Comparison of ENCODE assay signal across 21 cellular contexts in the genomic region with DNA sequence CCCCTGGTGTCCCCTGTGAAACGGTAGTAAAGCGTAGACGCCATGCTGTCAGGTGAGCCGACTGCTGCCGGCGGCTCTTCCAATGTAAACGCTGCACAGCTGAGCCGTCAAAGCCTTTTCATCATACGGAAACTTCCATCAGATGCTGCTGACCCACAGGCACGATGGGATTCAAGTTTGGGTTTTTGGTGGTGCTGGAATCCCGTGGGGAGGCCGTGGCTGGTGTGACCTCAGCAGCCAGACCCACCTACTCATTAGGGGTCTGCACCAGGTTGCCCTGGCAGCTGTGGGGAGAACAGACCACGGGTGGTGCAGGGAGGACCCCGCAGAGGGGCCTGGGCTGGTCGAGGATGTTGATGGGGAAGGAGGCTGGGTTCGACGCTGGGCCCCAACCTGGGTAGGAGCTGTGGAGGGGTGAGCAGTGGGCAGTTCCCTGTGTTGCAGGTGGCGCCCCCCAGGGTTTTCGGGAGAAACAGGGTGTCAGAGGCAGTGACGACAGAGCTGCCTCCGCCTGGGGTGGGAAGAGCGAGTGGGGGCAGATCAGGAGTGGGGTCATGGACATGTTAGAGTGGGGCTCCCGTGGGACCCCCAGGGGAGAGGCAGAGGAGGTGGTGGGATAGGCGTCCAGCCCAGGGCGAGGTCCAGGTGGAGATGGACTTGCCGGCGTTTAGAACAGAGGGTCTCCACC. TPM values are rescaled to one million over a fixed set of nuclear protein-coding genes. Genes with fewer than 3 reads are reported as not detected.
DNase-seq lines count a peak whose midpoint lies in the region; ATAC-seq, FAIRE-seq and TF ChIP-seq lines count a peak whose summit lies in the region.
"Had no signal": no experiment of that assay in that cellular context is flagged by ENCODE, and none has a peak within 500 bp of the region (broad histone marks: within the 10 kb centered on the region; RNA-seq: fewer than 3 reads in every experiment).

No MANE protein-coding gene starts in this region.

- no peak overlapping the region for H2BK5ac ChIP-seq in H9 (ENCODE audit: insufficient read length, low read length)

- H4K20me1 ChIP-seq in H9 (ENCODE audit: control insufficient read depth, insufficient read depth, insufficient read length) (no peaks in the 10 kb centered on the region), GM12878 (ENCODE audit: control insufficient read depth, insufficient read depth) (no peaks in the 10 kb centered on the region), osteoblast (ENCODE audit: insufficient read depth, low read length) (peaks cover 3% of the 10 kb centered on the region)

- peaks cover 8% of the 10 kb centered on the region for H3K27me3 Mint-ChIP-seq in H9 (ENCODE audit: low read depth)

- H2AFZ ChIP-seq in H9 (ENCODE audit: low read length), result no peak overlapping the region
- H2AFZ ChIP-seq in GM12878 (ENCODE audit: control insufficient read depth, low read depth, low read length), result no peak overlapping the region
- no peak overlapping the region for H2AFZ ChIP-seq in osteoblast (ENCODE audit: low read length)

- no peak for TF ChIP-seq EP300 in GM12878 (IDR thresholded peaks at IDR 0.05; ENCODE audit: borderline replicate concordance in 1 of 2, control insufficient read depth in 1 of 2, low read depth in 2 of 2, low read length in 2 of 2)

- H3K9ac ChIP-seq in H9 (ENCODE audit: extremely low read depth, insufficient read length, low read length) (no peak overlapping the region), GM12878 (ENCODE audit: control insufficient read depth, insufficient read depth, low read length) (no peak overlapping the region)

- no peaks in the 10 kb centered on the region for H3K79me1 ChIP-seq in H9 (ENCODE audit: insufficient read depth, low read depth, low read length, poor library complexity, severe bottlenecking)

- H3K4me2 ChIP-seq in H9 (ENCODE audit: insufficient read depth, insufficient read length, low read length), result no peak overlapping the region
- H3K4me2 ChIP-seq in GM12878 (ENCODE audit: control insufficient read depth, insufficient read depth), result no peak overlapping the region
- H3K4me2 ChIP-seq in osteoblast (ENCODE audit: insufficient read depth, low read length), result no peak overlapping the region

- H3K23me2 ChIP-seq in H9 (ENCODE audit: insufficient read length, low read depth, low read length, poor library complexity, severe bottlenecking), result no peaks in the 10 kb centered on the region

- peaks cover 0 to 15% of the 10 kb centered on the region in 2 experiments; a peak in 3 of 4 replicates for H3K36me3 ChIP-seq in GM12878 (ENCODE audit: control insufficient read depth in 2 of 2, insufficient read depth in 2 of 2, low read length in 1 of 2)
- peaks cover 9% of the 10 kb centered on the region for H3K36me3 ChIP-seq in osteoblast (ENCODE audit: insufficient read depth, low read length)
- peaks cover 10% of the 10 kb centered on the region for H3K36me3 ChIP-seq in breast epithelium

- no peak overlapping the region for H2AK5ac ChIP-seq in H9 (ENCODE audit: insufficient read length, low read length)

- SMC1A ChIA-PET in GM12878 (lab: Charles Lee; ENCODE audit: uncharacterized antibody, unreplicated experiment), result no interaction called here

- H3K4ac ChIP-seq in H9 (ENCODE audit: low read depth, low read length), result no peak overlapping the region

- H3K18ac ChIP-seq in H9 (ENCODE audit: insufficient read length, low read depth, low read length), result no peak overlapping the region

- intact Hi-C loops in GM12878 (cut with micrococcal nuclease; ENCODE audit: unreplicated experiment) (no loop called here), breast epithelium (cut with DNase I; ENCODE audit: low total_unique reads) (no loop called here)

- H3K9me3 Mint-ChIP-seq in H9, result no peaks in the 10 kb centered on the region
- H3K9me3 Mint-ChIP-seq: CD8-positive, alpha-beta T cell had no signal

- H3K4me3 ChIP-seq in GM12878 (no peak overlapping the region), osteoblast (ENCODE audit: insufficient read depth, low read length) (no peak overlapping the region), breast epithelium (no peak overlapping the region)

- RAD21 ChIA-PET in GM12878 (lab: Charles Lee; ENCODE audit: unreplicated experiment), result no interaction called here

- no peak overlapping the region for H4K5ac ChIP-seq in H9 (ENCODE audit: insufficient read length, low read depth, low read length)

- H3K4me1 ChIP-seq in H9 (ENCODE audit: insufficient read depth, low read length) (no peaks in the 10 kb centered on the region), GM12878 (ENCODE audit: control insufficient read depth, insufficient read depth, low read length) (no peaks in the 10 kb centered on the region), osteoblast (ENCODE audit: insufficient read depth, low read length) (no peaks in the 10 kb centered on the region), breast epithelium (no peaks in the 10 kb centered on the region)

- no CpG with 5 or more reads among the region's 27 CpGs for whole genome bisulfite sequencing in H9 (ENCODE audit: extremely low coverage, insufficient read length, low lambda C conversion rate)
- 81% methylated on average over 27 of the region's 27 CpGs for WGBS in GM12878 (ENCODE audit: insufficient coverage, insufficient replicate concordance, low lambda C conversion rate, missing lambda C conversion rate)

- no peaks in the 10 kb centered on the region for H3K4me1 Mint-ChIP-seq in H9

- POLR2A ChIA-PET in GM12878 (lab: Charles Lee), result no interaction called here

- FAIRE-seq in GM12878 (lab: Jason Lieb, UNC), result no peak

- in situ Hi-C loops in GM12878 (cut with MboI), result no loop called here

- H4K8ac ChIP-seq in H9 (replicated peaks; ENCODE audit: insufficient read length, low read depth, low read length), result no peak overlapping the region

- H2BK15ac ChIP-seq in H9 (ENCODE audit: low read depth, low read length), result no peak overlapping the region

- no TSS peak for BruUV-seq in GM12878 (replicated peaks; lab: Mats Ljungman, UMichigan)

- H2BK12ac ChIP-seq in H9 (ENCODE audit: insufficient read length, low read depth, low read length), result no peak overlapping the region

- H3K9me3 ChIP-seq in H9 (ENCODE audit: control insufficient read depth, low read depth, low read length) (no peaks in the 10 kb centered on the region), GM12878 (replicated peaks; ENCODE audit: control insufficient read depth, insufficient read depth, low read length) (no peaks in the 10 kb centered on the region), osteoblast (ENCODE audit: low read depth, low read length) (no peaks in the 10 kb centered on the region), breast epithelium (no peaks in the 10 kb centered on the region)

- no peak for ATAC-seq in GM12878
- no peak for ATAC-seq in HG02571 (IDR thresholded peaks at IDR 0.05; ENCODE audit: unreplicated experiment)
- ATAC-seq: CD8-positive, alpha-beta T cell had no signal

- H3K27ac ChIP-seq in H9 (ENCODE audit: insufficient read length, low read depth, low read length) (no peak overlapping the region), GM12878 (ENCODE audit: control insufficient read depth, insufficient read depth) (no peak overlapping the region), osteoblast (ENCODE audit: low read depth, low read length) (no peak overlapping the region), breast epithelium (no peak overlapping the region)

- H3K79me2 ChIP-seq in H9 (ENCODE audit: insufficient read depth, low read length) (0 out of 2 replicates have a peak, but pooled peaks cover 2% of the 10 kb centered on the region), GM12878 (ENCODE audit: control insufficient read depth, insufficient read depth, low read length) (no peaks in the 10 kb centered on the region), osteoblast (ENCODE audit: insufficient read depth, low read length) (no peaks in the 10 kb centered on the region)

- peak overlapping the region in 2 of 3 experiments; percentile 39 to 59; a peak in 2 of 7 replicates for H3K27ac Mint-ChIP-seq in H9
- H3K27ac Mint-ChIP-seq: CD8-positive, alpha-beta T cell had no signal

- TF ChIP-seq POLR2A in GM12878 (IDR thresholded peaks at IDR 0.05; ENCODE audit: low read depth, low read length) (0 out of 2 replicates have a peak, but pooled peaks have one; percentile 18), breast epithelium (IDR thresholded peaks at IDR 0.05) (no peak)

- no peak overlapping the region for H3K14ac ChIP-seq in H9 (ENCODE audit: insufficient read depth, low read length)

- peak; percentile 45 for DNase-seq in DMS53 (lab: John Stamatoyannopoulos, UW)
- DNase-seq in DMS53 treated with DMSO at 0.1 percent for 48 hours (lab: John Stamatoyannopoulos, UW; ENCODE audit: unreplicated experiment), result no peak
- no peak for DNase-seq in H9
- no peak for DNase-seq in GM12878 (ENCODE audit: low read depth, low spot score)
- DNase-seq in osteoblast (ENCODE audit: insufficient read length, low spot score, missing footprints), result peak; percentile 92
- DNase-seq in stimulated activated CD4-positive, alpha-beta T cell treated with anti-CD3 and anti-CD28 coated beads, Interleukin-2, amount 100 ng/mL, for 24 hours, result no peak
- DNase-seq in breast epithelium (ENCODE audit: low spot score in 2 of 2), result no peak
- DNase-seq: 8988T, GF-D8, Kasumi-1, MM.1S, NCI-H1092 treated with DMSO at 0.1 percent for 48 hours, NCI-H2081 treated with DMSO at 0.1 percent for 48 hours, NCI-H226, NCI-H524 treated with DMSO at 0.1 percent for 48 hours, RPMI8226 had no signal

- no peak overlapping the region for H4K91ac ChIP-seq in H9 (ENCODE audit: insufficient read length, low read depth, low read length)

- no peak overlapping the region for H2BK20ac ChIP-seq in H9 (ENCODE audit: low read depth, low read length, poor library complexity, severe bottlenecking)

- peaks cover 0 to 20% (median 18%) of the 10 kb centered on the region in 3 experiments; a peak in 5 of 7 replicates for H3K36me3 Mint-ChIP-seq in H9 (ENCODE audit: insufficient read depth in 1 of 3, low read depth in 3 of 3)

- H3K56ac ChIP-seq in H9 (ENCODE audit: insufficient read length, low read depth, low read length), result no peak overlapping the region

- CTCF ChIA-PET in GM12878 (lab: Yijun Ruan, JAX), result no interaction called here

- no peak for TF ChIP-seq CTCF in H9 (conservative IDR thresholded peaks at IDR 0.05)
- no peak for TF ChIP-seq CTCF in GM12878 (IDR thresholded peaks at IDR 0.05 in 2 of 3, conservative IDR thresholded peaks at IDR 0.05 in 1 of 3; ENCODE audit: control insufficient read depth in 2 of 3, extremely low read depth in 1 of 3, insufficient read depth in 1 of 3, low read depth in 3 of 3, low read length in 3 of 3)
- TF ChIP-seq CTCF in osteoblast (IDR thresholded peaks at IDR 0.05; ENCODE audit: extremely low read depth, low read depth, low read length), result no peak
- TF ChIP-seq CTCF in breast epithelium (IDR thresholded peaks at IDR 0.05), result no peak

- H3T11ph ChIP-seq in H9 (ENCODE audit: low read length), result no peak overlapping the region

- no peak overlapping the region for H2BK120ac ChIP-seq in H9 (ENCODE audit: low read depth, low read length, poor library complexity, severe bottlenecking)

- H3K27me3 ChIP-seq in H9 (ENCODE audit: insufficient read depth, low read length) (no peaks in the 10 kb centered on the region), GM12878 (replicated peaks in 1 of 2; ENCODE audit: control insufficient read depth in 2 of 2, insufficient read depth in 2 of 2, low read length in 1 of 2) (no peaks in the 10 kb centered on the region), osteoblast (ENCODE audit: insufficient read depth, low read length) (peaks cover 4% of the 10 kb centered on the region), breast epithelium (peaks cover 6 to 17% of the 10 kb centered on the region in 2 donors)

- no peak overlapping the region for H3K4me3 Mint-ChIP-seq in H9
- H3K4me3 Mint-ChIP-seq: CD8-positive, alpha-beta T cell had no signal

- no peak overlapping the region for H3K23ac ChIP-seq in H9 (ENCODE audit: insufficient read length, low read depth, low read length)

- TF ChIP-seq RAD21 in GM12878 (IDR thresholded peaks at IDR 0.05; ENCODE audit: insufficient read depth, low read depth, low read length), result no peak

RNA-seq across cellular contexts. Expression of a gene that starts 6.6 kb away (rescaled TPM):
- total RNA-seq in H9 (2021) (1.0 and 1.4 TPM in 2 replicates), GM12878 (2014; rRNA removed) (not detected in 2 replicates), GM12878 (2014; rRNA removed; fragmentation: Illumina TruSeq; extraction: Trizol) (not detected in 2 replicates), GM12878 (2021) (0.15 TPM in 1 of 2 replicates, not detected in the other), osteoblast (not detected in 2 replicates), breast epithelium (1 to 10 TPM in 1 of 3 donors, not detected in 2; 2.6 TPM)
- total RNA-seq in GM12878 (2013; cell fraction: nucleolus; rRNA removed), result 0.15 and 0.17 TPM in 2 replicates
- polyA plus RNA-seq in GM12878 (2011; ENCODE audit: low read depth), result not detected
- polyA plus RNA-seq in GM12878 (2011; rRNA removed) (not detected in 2 replicates), GM12878 (2014; fragmentation: Illumina TruSeq; extraction: Trizol) (not detected in 2 replicates), GM12878 (2014; fragmentation: Nextera tagmentation; extraction: Ambion mirVana) (not detected), GM12878 (2014; rRNA removed) (not detected in 2 replicates), GM12878 (2016; fragmentation: Nextera tagmentation; extraction: Ambion mirVana) (not detected)
- 0.20 TPM in 1 of 2 replicates, not detected in the other for polyA plus RNA-seq in GM12878 (2011; cell fraction: cytosol; rRNA removed)
- polyA plus RNA-seq in GM12878 (2011; cell fraction: nucleus; rRNA removed), result 0.04 and 0.10 TPM in 2 replicates
- polyA plus RNA-seq in GM12878 (2012), result 0.11 and 0.26 TPM in 2 replicates
- not detected in 2 replicates for polyA minus RNA-seq in GM12878 (2011; rRNA and poly(A)+ RNA removed)
- not detected in 2 replicates for polyA minus RNA-seq in GM12878 (2011; cell fraction: cytosol; rRNA and poly(A)+ RNA removed)
- polyA minus RNA-seq in GM12878 (2011; cell fraction: nucleus; rRNA and poly(A)+ RNA removed), result not detected in 2 replicates
- total RNA-seq: H4, OCI-LY7 had no signal

RNA-seq across cellular contexts. Expression of a gene that starts 14.1 kb away (rescaled TPM):
- total RNA-seq in H9 (2021), result 169 and 171 TPM in 2 replicates
- 180 and 203 TPM in 2 replicates for total RNA-seq in GM12878 (2013; cell fraction: nucleolus; rRNA removed)
- 120 and 143 TPM in 2 replicates for total RNA-seq in GM12878 (2014; rRNA removed)
- total RNA-seq in GM12878 (2014; rRNA removed; fragmentation: Illumina TruSeq; extraction: Trizol), result 28.6 and 32.3 TPM in 2 replicates
- total RNA-seq in GM12878 (2021), result 144 and 155 TPM in 2 replicates
- polyA plus RNA-seq in GM12878 (2011; ENCODE audit: low read depth), result 27.3 TPM
- polyA plus RNA-seq in GM12878 (2011; rRNA removed), result 35.7 and 77.7 TPM in 2 replicates
- 90.0 and 162 TPM in 2 replicates for polyA plus RNA-seq in GM12878 (2011; cell fraction: cytosol; rRNA removed)
- polyA plus RNA-seq in GM12878 (2011; cell fraction: nucleus; rRNA removed), result 970 and 990 TPM in 2 replicates
- 108 and 115 TPM in 2 replicates for polyA plus RNA-seq in GM12878 (2012)
- polyA plus RNA-seq in GM12878 (2014; fragmentation: Illumina TruSeq; extraction: Trizol), result 10.5 and 33.2 TPM in 2 replicates
- under 1 TPM; 0.43 to 0.86 TPM for polyA plus RNA-seq in GM12878 (2014; fragmentation: Nextera tagmentation; extraction: Ambion mirVana)
- 184 and 247 TPM in 2 replicates for polyA plus RNA-seq in GM12878 (2014; rRNA removed)
- 10 to 100 TPM; 54.4 to 69.6 TPM for polyA plus RNA-seq in GM12878 (2016; fragmentation: Nextera tagmentation; extraction: Ambion mirVana)
- polyA minus RNA-seq in GM12878 (2011; rRNA and poly(A)+ RNA removed), result 44.8 and 49.7 TPM in 2 replicates
- polyA minus RNA-seq in GM12878 (2011; cell fraction: cytosol; rRNA and poly(A)+ RNA removed), result 18.7 and 26.3 TPM in 2 replicates
- 57.7 and 78.5 TPM in 2 replicates for polyA minus RNA-seq in GM12878 (2011; cell fraction: nucleus; rRNA and poly(A)+ RNA removed)
- 74.0 and 84.0 TPM in 2 replicates for total RNA-seq in osteoblast
- total RNA-seq in breast epithelium, result 100 to 1,000 TPM; 112 to 156 (median 153) TPM

RNA-seq across cellular contexts. Expression of a gene that starts 14.5 kb away (rescaled TPM):
- not detected in 2 replicates for total RNA-seq in H9 (2021)
- total RNA-seq in GM12878 (2013; cell fraction: nucleolus; rRNA removed), result not detected in 2 replicates
- total RNA-seq in GM12878 (2014; rRNA removed), result not detected in 2 replicates
- total RNA-seq in GM12878 (2014; rRNA removed; fragmentation: Illumina TruSeq; extraction: Trizol), result not detected in 2 replicates
- not detected in 2 replicates for total RNA-seq in GM12878 (2021)
- polyA plus RNA-seq in GM12878 (2011; ENCODE audit: low read depth), result not detected
- polyA plus RNA-seq in GM12878 (2011; rRNA removed), result not detected in 2 replicates
- polyA plus RNA-seq in GM12878 (2011; cell fraction: cytosol; rRNA removed), result not detected in 2 replicates
- polyA plus RNA-seq in GM12878 (2011; cell fraction: nucleus; rRNA removed), result not detected in 2 replicates
- polyA plus RNA-seq in GM12878 (2012), result not detected in 2 replicates
- not detected in 2 replicates for polyA plus RNA-seq in GM12878 (2014; fragmentation: Illumina TruSeq; extraction: Trizol)
- polyA plus RNA-seq in GM12878 (2014; fragmentation: Nextera tagmentation; extraction: Ambion mirVana), result not detected
- not detected in 2 replicates for polyA plus RNA-seq in GM12878 (2014; rRNA removed)
- polyA plus RNA-seq in GM12878 (2016; fragmentation: Nextera tagmentation; extraction: Ambion mirVana), result not detected
- polyA minus RNA-seq in GM12878 (2011; rRNA and poly(A)+ RNA removed), result 1,322 TPM in 1 of 2 replicates, not detected in the other
- not detected in 2 replicates for polyA minus RNA-seq in GM12878 (2011; cell fraction: cytosol; rRNA and poly(A)+ RNA removed)
- polyA minus RNA-seq in GM12878 (2011; cell fraction: nucleus; rRNA and poly(A)+ RNA removed), result under 0.01 TPM in 1 of 2 replicates, not detected in the other
- not detected in 2 replicates for total RNA-seq in osteoblast
- not detected for total RNA-seq in breast epithelium
- total RNA-seq: CD8-positive, alpha-beta T cell; H4; OCI-LY7 had no signal
- polyA plus RNA-seq: BJ had no signal

RNA-seq across cellular contexts. Expression of a gene that starts 19.6 kb away (rescaled TPM):
- 524 and 529 TPM in 2 replicates for total RNA-seq in H9 (2021)
- 28.5 and 30.8 TPM in 2 replicates for total RNA-seq in GM12878 (2013; cell fraction: nucleolus; rRNA removed)
- total RNA-seq in GM12878 (2014; rRNA removed), result 154 and 195 TPM in 2 replicates
- total RNA-seq in GM12878 (2014; rRNA removed; fragmentation: Illumina TruSeq; extraction: Trizol), result 95.8 and 115 TPM in 2 replicates
- total RNA-seq in GM12878 (2021), result 289 and 311 TPM in 2 replicates
- polyA plus RNA-seq in GM12878 (2011; ENCODE audit: low read depth), result 64.3 TPM
- 28.6 and 54.2 TPM in 2 replicates for polyA plus RNA-seq in GM12878 (2011; rRNA removed)
- 104 and 118 TPM in 2 replicates for polyA plus RNA-seq in GM12878 (2011; cell fraction: cytosol; rRNA removed)
- 80.2 and 133 TPM in 2 replicates for polyA plus RNA-seq in GM12878 (2011; cell fraction: nucleus; rRNA removed)
- polyA plus RNA-seq in GM12878 (2012), result 117 and 149 TPM in 2 replicates
- 60.1 and 168 TPM in 2 replicates for polyA plus RNA-seq in GM12878 (2014; fragmentation: Illumina TruSeq; extraction: Trizol)
- 10 to 100 TPM; 34.7 to 42.5 TPM for polyA plus RNA-seq in GM12878 (2014; fragmentation: Nextera tagmentation; extraction: Ambion mirVana)
- polyA plus RNA-seq in GM12878 (2014; rRNA removed), result 177 and 213 TPM in 2 replicates
- 100 to 1,000 TPM; 269 to 273 TPM for polyA plus RNA-seq in GM12878 (2016; fragmentation: Nextera tagmentation; extraction: Ambion mirVana)
- polyA minus RNA-seq in GM12878 (2011; rRNA and poly(A)+ RNA removed), result 71.8 and 98.5 TPM in 2 replicates
- 91.4 and 128 TPM in 2 replicates for polyA minus RNA-seq in GM12878 (2011; cell fraction: cytosol; rRNA and poly(A)+ RNA removed)
- 14.9 and 31.0 TPM in 2 replicates for polyA minus RNA-seq in GM12878 (2011; cell fraction: nucleus; rRNA and poly(A)+ RNA removed)
- total RNA-seq in osteoblast, result 537 and 594 TPM in 2 replicates
- 10 to 100 TPM; 70.4 to 74.1 (median 70.7) TPM for total RNA-seq in breast epithelium

RNA-seq across cellular contexts. Expression of a gene that starts 22.7 kb away (rescaled TPM):
- total RNA-seq in H9 (2021), result 94.7 and 101 TPM in 2 replicates
- total RNA-seq in GM12878 (2013; cell fraction: nucleolus; rRNA removed), result 32.4 and 34.2 TPM in 2 replicates
- 85.0 and 97.5 TPM in 2 replicates for total RNA-seq in GM12878 (2014; rRNA removed)
- 13.6 and 16.5 TPM in 2 replicates for total RNA-seq in GM12878 (2014; rRNA removed; fragmentation: Illumina TruSeq; extraction: Trizol)
- 92.1 and 97.3 TPM in 2 replicates for total RNA-seq in GM12878 (2021)
- 15.8 TPM for polyA plus RNA-seq in GM12878 (2011; ENCODE audit: low read depth)
- 7.5 and 27.3 TPM in 2 replicates for polyA plus RNA-seq in GM12878 (2011; rRNA removed)
- 48.8 and 85.0 TPM in 2 replicates for polyA plus RNA-seq in GM12878 (2011; cell fraction: cytosol; rRNA removed)
- polyA plus RNA-seq in GM12878 (2011; cell fraction: nucleus; rRNA removed), result 165 and 192 TPM in 2 replicates
- polyA plus RNA-seq in GM12878 (2012), result 49.6 and 54.3 TPM in 2 replicates
- 4.5 and 8.8 TPM in 2 replicates for polyA plus RNA-seq in GM12878 (2014; fragmentation: Illumina TruSeq; extraction: Trizol)
- polyA plus RNA-seq in GM12878 (2014; fragmentation: Nextera tagmentation; extraction: Ambion mirVana), result 1 to 10 TPM; 3.0 to 3.3 TPM
- 106 and 131 TPM in 2 replicates for polyA plus RNA-seq in GM12878 (2014; rRNA removed)
- polyA plus RNA-seq in GM12878 (2016; fragmentation: Nextera tagmentation; extraction: Ambion mirVana), result 100 to 1,000 TPM; 192 to 206 TPM
- 22.5 and 45.0 TPM in 2 replicates for polyA minus RNA-seq in GM12878 (2011; rRNA and poly(A)+ RNA removed)
- polyA minus RNA-seq in GM12878 (2011; cell fraction: cytosol; rRNA and poly(A)+ RNA removed), result 36.3 and 42.0 TPM in 2 replicates
- 27.1 and 39.9 TPM in 2 replicates for polyA minus RNA-seq in GM12878 (2011; cell fraction: nucleus; rRNA and poly(A)+ RNA removed)
- 45.6 and 46.6 TPM in 2 replicates for total RNA-seq in osteoblast
- 10 to 100 TPM; 19.2 to 69.2 (median 49.8) TPM for total RNA-seq in breast epithelium

Comparison
In these comparisons a context has a peak if more than half of its experiments do, and no peak if none do; other contexts are left out.
1. DNase-seq: peak in DMS53 (single experiment) and osteoblast (single experiment); none in DMS53 treated with DMSO at 0.1 percent for 48 hours (single experiment), H9 (single experiment), GM12878 (single experiment), stimulated activated CD4-positive, alpha-beta T cell treated with anti-CD3 and anti-CD28 coated beads, Interleukin-2, amount 100 ng/mL, for 24 hours (0 of 2) and breast epithelium (0 of 2).